Comparison of ENCODE assay signal across 1 cellular context in genomic region chr19:40420766-40421467, GRCh38.
TF ChIP-seq lines count a peak whose summit lies in the region.

No MANE protein-coding gene starts in this region.

TF ChIP-seq in HepG2, 621 proteins besides CTCF, POLR2A, EP300 and RAD21 (continued from another document):
- TF ChIP-seq AFF4 (CRISPR knock-in tag; IDR thresholded peaks at IDR 0.05): no peak; the same call in 1 of the 2 replicates
